Comparison of ENCODE assay signal across 12 cellular contexts in genomic region chr10:71359364-71360046, GRCh38. TPM values are rescaled to one million over a fixed set of nuclear protein-coding genes. Genes with fewer than 3 reads are reported as not detected.
A peak's percentile ranks its signal among the peaks of the same experiment; 100 is the strongest.
DNase-seq lines count a peak whose midpoint lies in the region; ATAC-seq and TF ChIP-seq lines count a peak whose summit lies in the region.
"Had no signal": no experiment of that assay in that cellular context is flagged by ENCODE, and none has a peak within 500 bp of the region (broad histone marks: within the 10 kb centered on the region; RNA-seq: fewer than 3 reads in every experiment).

No MANE protein-coding gene starts in this region.

- H3K27me3 ChIP-seq in upper lobe of left lung: no peaks in the 10 kb centered on the region
- H3K27me3 ChIP-seq in MG63: no peaks in the 10 kb centered on the region

- no peak for TF ChIP-seq POLR2A in NB4 (IDR thresholded peaks at IDR 0.05; ENCODE audit: extremely low read depth, insufficient read length)
- TF ChIP-seq POLR2A in upper lobe of left lung (IDR thresholded peaks at IDR 0.05): no peak

- no peak for TF ChIP-seq CTCF in GM20000 (IDR thresholded peaks at IDR 0.05; ENCODE audit: extremely low read depth, missing control alignments)
- TF ChIP-seq CTCF in NB4 (IDR thresholded peaks at IDR 0.05; ENCODE audit: low read depth, low read length): no peak
- TF ChIP-seq CTCF in upper lobe of left lung (IDR thresholded peaks at IDR 0.05): no peak

- H3K36me3 ChIP-seq in upper lobe of left lung (peaks cover 3 to 53% (median 19%) of the 10 kb centered on the region in 4 donors), MG63 (no peaks in the 10 kb centered on the region)

- H3K9me3 ChIP-seq in upper lobe of left lung: no peaks in the 10 kb centered on the region
- H3K9me3 ChIP-seq in MG63: no peaks in the 10 kb centered on the region

- no peaks in the 10 kb centered on the region for H3K4me1 ChIP-seq in upper lobe of left lung

- ATAC-seq in upper lobe of left lung (ENCODE audit: low FRiP score in 2 of 2): peak; percentile 35 to 86
- ATAC-seq in GM21528 (IDR thresholded peaks at IDR 0.05; ENCODE audit: low FRiP score, unreplicated experiment): no peak

- peak; percentile 66 for DNase-seq in GM20000 (ENCODE audit: low spot score)
- peak; percentile 90 for DNase-seq in NB4 (ENCODE audit: low read depth)
- DNase-seq in germinal center (ENCODE audit: low spot score): peak; percentile 53
- DNase-seq in upper lobe of left lung: no peak
- DNase-seq in NCI-H128 (lab: John Stamatoyannopoulos, UW; ENCODE audit: unreplicated experiment): no peak
- no peak for DNase-seq in stimulated activated CD4-positive, alpha-beta T cell treated with anti-CD3 and anti-CD28 coated beads, Interleukin-12 subunit alpha, Interleukin-12 subunit beta, amount 100 ng/mL, for 4 hours
- no peak for DNase-seq in MG63
- DNase-seq: NCI-H2029 had no signal

- H3K27ac ChIP-seq in upper lobe of left lung: peak overlapping the region in 2 of 4 donors; percentile 23 to 47
- H3K27ac ChIP-seq: SK-N-MC had no signal

- WGBS in upper lobe of left lung, 2 donors: 66 to 69% methylated on average over 8 to 9 of the region's 9 CpGs

- no peak overlapping the region for H3K4me3 ChIP-seq in NB4 (ENCODE audit: low read depth, low read length)
- H3K4me3 ChIP-seq in upper lobe of left lung: no peak overlapping the region
- H3K4me3 ChIP-seq in MG63: no peak overlapping the region
- H3K4me3 ChIP-seq: SK-N-MC had no signal

- TF ChIP-seq EP300 in upper lobe of left lung (IDR thresholded peaks at IDR 0.05): no peak

RNA-seq across cellular contexts. Expression of gene CDH23, which starts 37.2 kb away (rescaled TPM):
- 10 to 100 TPM in 3 of 6 donors, 1 to 10 TPM in 3; 4.7 to 29.3 (median 10.4) TPM for total RNA-seq in upper lobe of left lung
- total RNA-seq in MG63 (2014; rRNA removed; shearing (Covaris generic); ENCODE audit: low replicate concordance): 0.07 TPM in 1 of 2 replicates, not detected in the other
- total RNA-seq: bronchial epithelial cell, glomerular endothelial cell had no signal

RNA-seq across cellular contexts. Expression of gene SLC29A3, which starts 40.4 kb away (rescaled TPM):
- total RNA-seq in upper lobe of left lung: 10 to 100 TPM in 2 of 6 donors, 1 to 10 TPM in 4; 6.7 to 17.0 (median 9.2) TPM
- total RNA-seq in MG63 (2014; rRNA removed; shearing (Covaris generic); ENCODE audit: low replicate concordance): 0.92 TPM in 1 of 2 replicates, not detected in the other

Comparison
In these comparisons a context has a peak if more than half of its experiments do, and no peak if none do; other contexts are left out.
1. DNase-seq: peak in GM20000 (single experiment), NB4 (single experiment) and germinal center (single experiment); none in upper lobe of left lung (0 of 2), NCI-H128 (single experiment), stimulated activated CD4-positive, alpha-beta T cell treated with anti-CD3 and anti-CD28 coated beads, Interleukin-12 subunit alpha, Interleukin-12 subunit beta, amount 100 ng/mL, for 4 hours (single experiment) and MG63 (single experiment).